8 cellular contexts compared by ENCODE assay signal in genomic region chr19:57103573-57104277, GRCh38. TPM values are rescaled to one million over a fixed set of nuclear protein-coding genes. Genes with fewer than 3 reads are reported as not detected.
DNase-seq lines count a peak whose midpoint lies in the region; ATAC-seq and TF ChIP-seq lines count a peak whose summit lies in the region.

No MANE protein-coding gene starts in this region.

- H3K9me3 ChIP-seq in spleen, result peaks cover 0 to 48% (median 13%) of the 10 kb centered on the region in 8 donors

- H3K4me1 ChIP-seq in spleen, result peaks cover 0 to 13% (median 4%) of the 10 kb centered on the region in 6 donors

- no peak for ATAC-seq in HG02970 (IDR thresholded peaks at IDR 0.05; ENCODE audit: low FRiP score, unreplicated experiment)

- 3 to 4% (median 3%) methylated on average over 13 of the region's 13 CpGs for WGBS in spleen, 5 donors

- no peak overlapping the region for H3K27ac ChIP-seq in spleen

- TF ChIP-seq CTCF in LNCAP (IDR thresholded peaks at IDR 0.05) (peak; percentile 74), spleen (IDR thresholded peaks at IDR 0.05 in 8 of 11, conservative IDR thresholded peaks at IDR 0.05 in 3 of 11) (peak; percentile 55 to 94 (median 86))

- peak; percentile 60 for DNase-seq in EH (ENCODE audit: low read depth)
- DNase-seq in T1000 (lab: John Stamatoyannopoulos, UW), result peak; percentile 70
- DNase-seq in astrocyte of the hippocampus (ENCODE audit: low read depth, low spot score), result peak; percentile 61
- no peak for DNase-seq in spleen
- DNase-seq in NCI-H446 treated with DMSO at 0.1 percent for 48 hours (lab: John Stamatoyannopoulos, UW), result no peak

- H3K4me3 ChIP-seq in iPS-11a (ENCODE audit: low read depth, low read length) (peak overlapping the region; percentile 41), spleen (peak overlapping the region in 3 of 8 donors; percentile 1 to 54 (median 23))

- no peaks in the 10 kb centered on the region for H3K36me3 ChIP-seq in spleen

- intact Hi-C loops in spleen (cut with DNase I; ENCODE audit: low total_unique reads), result loop anchor here (10.0 kb wide), 2 partner anchors 801 to 1051 kb away; partner anchors contain the start of gene ZNF329

- H3K27me3 ChIP-seq in spleen (replicated peaks in 1 of 7), result peaks cover 5 to 47% (median 17%) of the 10 kb centered on the region in 7 donors

- no peak for TF ChIP-seq POLR2A in spleen (IDR thresholded peaks at IDR 0.05)

RNA-seq across cellular contexts. Expression of gene USP29, which starts 16.1 kb away (rescaled TPM):
- not detected for total RNA-seq in spleen
- polyA plus RNA-seq in spleen, result not detected

RNA-seq across cellular contexts. Expression of gene ZIM3, which starts 41.3 kb away (rescaled TPM):
- not detected for total RNA-seq in spleen
- not detected for polyA plus RNA-seq in spleen

Comparison
In these comparisons a context has a peak if more than half of its experiments do, and no peak if none do; other contexts are left out.
1. DNase-seq: peak in EH (single experiment), T1000 (single experiment) and astrocyte of the hippocampus (single experiment); none in spleen (single experiment) and NCI-H446 treated with DMSO at 0.1 percent for 48 hours (single experiment).